ENCODE assay signal across 8 cellular contexts in the genomic region with DNA sequence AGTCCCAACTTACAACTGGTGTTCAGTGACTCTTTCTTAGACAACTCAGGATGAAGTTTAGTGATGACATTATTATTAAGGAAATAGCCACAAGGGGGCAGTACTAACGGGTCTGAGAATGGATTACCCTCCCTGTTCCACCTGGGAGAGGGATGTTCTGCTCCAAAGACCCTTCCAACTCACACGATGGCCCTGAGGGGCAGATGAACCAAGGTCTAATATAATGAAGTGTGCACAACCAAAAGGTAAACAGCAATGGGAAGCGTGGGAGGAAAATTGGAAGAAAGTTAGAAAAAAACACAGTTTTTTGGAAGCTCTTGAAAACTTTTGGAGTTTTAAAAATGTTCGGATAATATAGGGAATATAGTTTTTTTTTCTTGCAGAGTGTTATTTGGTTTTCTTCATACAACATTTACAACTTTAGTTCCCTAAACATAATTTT. TPM values are rescaled to one million over a fixed set of nuclear protein-coding genes. Genes with fewer than 3 reads are reported as not detected.
DNase-seq lines count a peak whose midpoint lies in the region; ATAC-seq, FAIRE-seq and TF ChIP-seq lines count a peak whose summit lies in the region.

No MANE protein-coding gene starts in this region.

- no peak overlapping the region for H3K4me3 Mint-ChIP-seq in CD4-positive, CD25-positive, alpha-beta regulatory T cell
- no peak overlapping the region for H3K4me3 Mint-ChIP-seq in astrocyte (ENCODE audit: unreplicated experiment)

- H3K4me3 ChIP-seq in CD4-positive, CD25-positive, alpha-beta regulatory T cell (ENCODE audit: low read depth, low read length) = no peak overlapping the region
- no peak overlapping the region for H3K4me3 ChIP-seq in astrocyte (ENCODE audit: insufficient read depth, low read depth, low read length)
- no peak overlapping the region for H3K4me3 ChIP-seq in tibial nerve

- H3K9ac ChIP-seq in astrocyte (ENCODE audit: low read length) = no peak overlapping the region

- in situ Hi-C loops in GM13977 (cut with MboI; ENCODE audit: low pct_unique_long_range_greater_than_20kb, low sequenced_read_pairs, unreplicated experiment) = no loop called here

- H3K4me2 ChIP-seq in astrocyte (ENCODE audit: low read length) = no peak overlapping the region

- no peak for ATAC-seq in CD4-positive, CD25-positive, alpha-beta regulatory T cell (ENCODE audit: low read depth in 2 of 2)
- ATAC-seq in HG03025 (IDR thresholded peaks at IDR 0.05; ENCODE audit: low FRiP score, unreplicated experiment) (no peak), GM19455 (IDR thresholded peaks at IDR 0.05; ENCODE audit: unreplicated experiment) (no peak)

- no peak for TF ChIP-seq EP300 in tibial nerve (IDR thresholded peaks at IDR 0.05)

- peaks cover 0 to 6% (median 2%) of the 10 kb centered on the region in 4 donors for H3K4me1 Mint-ChIP-seq in CD4-positive, CD25-positive, alpha-beta regulatory T cell
- no peaks in the 10 kb centered on the region for H3K4me1 Mint-ChIP-seq in astrocyte (ENCODE audit: low read depth, unreplicated experiment)

- no peak for FAIRE-seq in astrocyte (lab: Jason Lieb, UNC)

- no peak for TF ChIP-seq POLR2A in tibial nerve (IDR thresholded peaks at IDR 0.05)

- peak; percentile 55 for TF ChIP-seq CTCF in GM13977 (IDR thresholded peaks at IDR 0.05; ENCODE audit: extremely low read depth, insufficient read depth, missing control alignments)
- TF ChIP-seq CTCF in astrocyte (IDR thresholded peaks at IDR 0.05; ENCODE audit: insufficient read depth, low read depth, low read length) = peak; percentile 58
- peak; percentile 33 to 40 (median 36) for TF ChIP-seq CTCF in tibial nerve (IDR thresholded peaks at IDR 0.05)

- no peak overlapping the region for H3K27ac ChIP-seq in CD4-positive, CD25-positive, alpha-beta regulatory T cell (ENCODE audit: insufficient read depth, low read length, poor library complexity, severe bottlenecking)
- no peak overlapping the region for H3K27ac ChIP-seq in astrocyte (ENCODE audit: low read depth, low read length)
- no peak overlapping the region for H3K27ac ChIP-seq in tibial nerve

- H3K27ac Mint-ChIP-seq in CD4-positive, CD25-positive, alpha-beta regulatory T cell = peak overlapping the region in 1 of 3 donors; percentile 22
- no peak overlapping the region for H3K27ac Mint-ChIP-seq in astrocyte (ENCODE audit: unreplicated experiment)

- H3K36me3 ChIP-seq in CD4-positive, CD25-positive, alpha-beta regulatory T cell (ENCODE audit: control insufficient read depth, insufficient read depth, low read length) = no peaks in the 10 kb centered on the region
- H3K36me3 ChIP-seq in astrocyte (ENCODE audit: insufficient read depth, low read length) (no peaks in the 10 kb centered on the region), tibial nerve (no peaks in the 10 kb centered on the region)

- peaks cover 7% of the 10 kb centered on the region for H3K27me3 Mint-ChIP-seq in CD4-positive, CD25-positive, alpha-beta regulatory T cell
- peaks cover 26% of the 10 kb centered on the region for H3K27me3 Mint-ChIP-seq in astrocyte (ENCODE audit: low read depth, unreplicated experiment)

- no peaks in the 10 kb centered on the region for H3K9me3 ChIP-seq in CD4-positive, CD25-positive, alpha-beta regulatory T cell (ENCODE audit: control insufficient read depth in 2 of 2, low read length in 2 of 2)
- no peaks in the 10 kb centered on the region for H3K9me3 ChIP-seq in astrocyte (ENCODE audit: insufficient read depth, low read depth, low read length)
- H3K9me3 ChIP-seq in tibial nerve = no peaks in the 10 kb centered on the region

- H3K79me2 ChIP-seq in astrocyte (ENCODE audit: insufficient read depth, low read length) = no peaks in the 10 kb centered on the region

- H3K27me3 ChIP-seq in CD4-positive, CD25-positive, alpha-beta regulatory T cell (ENCODE audit: control insufficient read depth, insufficient read depth, low read length) = peaks cover 3% of the 10 kb centered on the region
- H3K27me3 ChIP-seq in astrocyte (ENCODE audit: insufficient read depth, low read length) (peaks cover 12% of the 10 kb centered on the region), tibial nerve (peaks cover 0 to 13% of the 10 kb centered on the region in 2 donors)

- H2AFZ ChIP-seq in astrocyte (ENCODE audit: low read depth, low read length) = no peak overlapping the region

- H4K20me1 ChIP-seq in astrocyte (ENCODE audit: insufficient read depth, low read length) = no peaks in the 10 kb centered on the region

- no peaks in the 10 kb centered on the region for H3K9me3 Mint-ChIP-seq in CD4-positive, CD25-positive, alpha-beta regulatory T cell
- no peaks in the 10 kb centered on the region for H3K9me3 Mint-ChIP-seq in astrocyte (ENCODE audit: unreplicated experiment)

- WGBS in tibial nerve, 2 donors = 25 to 29% methylated on average over 4 of the region's 4 CpGs

- no peaks in the 10 kb centered on the region for H3K36me3 Mint-ChIP-seq in CD4-positive, CD25-positive, alpha-beta regulatory T cell
- no peaks in the 10 kb centered on the region for H3K36me3 Mint-ChIP-seq in astrocyte (ENCODE audit: low read depth, unreplicated experiment)

- no peaks in the 10 kb centered on the region for H3K4me1 ChIP-seq in CD4-positive, CD25-positive, alpha-beta regulatory T cell (ENCODE audit: control insufficient read depth, insufficient read depth, low read length, poor library complexity, severe bottlenecking)
- no peaks in the 10 kb centered on the region for H3K4me1 ChIP-seq in astrocyte (ENCODE audit: insufficient read depth, low read length)
- no peaks in the 10 kb centered on the region for H3K4me1 ChIP-seq in tibial nerve

- peak; percentile 6 to 53 (median 48) for DNase-seq in CD4-positive, CD25-positive, alpha-beta regulatory T cell
- DNase-seq in GM13977 (ENCODE audit: low spot score) (peak; percentile 82), NCI-H226 (peak; percentile 11), astrocyte (ENCODE audit: low read depth) (peak; percentile 16), islet precursor cell (peak; percentile 51), tibial nerve (ENCODE audit: low spot score in 2 of 2) (peak in 1 of 2 donors; percentile 26)

RNA-seq across cellular contexts. Expression of a gene that starts 24.0 kb away (rescaled TPM):
- not detected for total RNA-seq in CD4-positive, CD25-positive, alpha-beta regulatory T cell
- not detected for polyA plus RNA-seq in CD4-positive, CD25-positive, alpha-beta regulatory T cell
- not detected in 2 replicates for total RNA-seq in astrocyte
- total RNA-seq in tibial nerve = not detected

RNA-seq across cellular contexts. Expression of a gene that starts 42.1 kb away (rescaled TPM):
- not detected for total RNA-seq in CD4-positive, CD25-positive, alpha-beta regulatory T cell
- not detected for polyA plus RNA-seq in CD4-positive, CD25-positive, alpha-beta regulatory T cell
- total RNA-seq in astrocyte (not detected in 2 replicates), tibial nerve (not detected)
